In genomic region chrX:104193485-104193884, GRCh38 we compare ENCODE assay signal across 1 cellular context.
TF ChIP-seq lines count a peak whose summit lies in the region.

No MANE protein-coding gene starts in this region.

TF ChIP-seq in IMR-90, 13 proteins besides CTCF, POLR2A, EP300 and RAD21:
- TF ChIP-seq FOS (IDR thresholded peaks at IDR 0.05; ENCODE audit: low read depth, low read length) (no peak), MAFK (IDR thresholded peaks at IDR 0.05; ENCODE audit: low read depth, low read length) (no peak), CHD1 (IDR thresholded peaks at IDR 0.05; ENCODE audit: low read depth, low read length) (no peak), RFX5 (IDR thresholded peaks at IDR 0.05; ENCODE audit: low read depth, low read length) (no peak), NFE2L2 (IDR thresholded peaks at IDR 0.05; ENCODE audit: low read depth, low read length) (no peak), CEBPB (IDR thresholded peaks at IDR 0.05; ENCODE audit: low read depth, low read length) (no peak), USF2 (IDR thresholded peaks at IDR 0.05; ENCODE audit: low read depth, low read length) (no peak), BHLHE40 (IDR thresholded peaks at IDR 0.05; ENCODE audit: low read depth, low read length) (no peak), MAZ (IDR thresholded peaks at IDR 0.05; ENCODE audit: borderline replicate concordance, low read depth, low read length) (no peak), RCOR1 (IDR thresholded peaks at IDR 0.05; ENCODE audit: insufficient replicate concordance, low read length) (no peak), SMC3 (IDR thresholded peaks at IDR 0.05; ENCODE audit: low read depth, low read length) (no peak), ELK1 (IDR thresholded peaks at IDR 0.05; ENCODE audit: borderline replicate concordance, low read depth, low read length) (no peak), MXI1 (IDR thresholded peaks at IDR 0.05; ENCODE audit: borderline replicate concordance, low read depth, low read length) (no peak)
